ENCODE assay signal across 12 cellular contexts in the genomic region with DNA sequence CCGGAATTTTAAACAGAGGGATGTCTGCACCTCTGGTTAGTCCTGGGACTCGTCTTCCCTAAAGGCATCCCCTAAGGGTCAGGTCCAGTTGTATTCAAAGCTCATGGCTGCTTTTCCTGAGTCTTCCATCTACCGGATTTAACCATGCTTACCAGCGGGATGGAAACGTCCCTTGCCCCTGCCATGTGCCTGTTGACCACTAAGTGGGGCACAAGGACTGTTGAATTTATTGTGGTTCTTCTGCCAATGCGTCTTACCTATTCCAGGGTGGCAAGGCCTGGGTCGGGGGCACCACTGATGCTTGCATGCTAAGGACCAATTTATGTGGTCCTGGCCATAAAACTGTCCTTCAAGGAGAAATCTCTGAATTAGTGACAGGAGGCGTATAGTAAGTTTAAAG. TPM values are rescaled to one million over a fixed set of nuclear protein-coding genes. Genes with fewer than 3 reads are reported as not detected.
A peak's percentile ranks its signal among the peaks of the same experiment; 100 is the strongest.
DNase-seq lines count a peak whose midpoint lies in the region; ATAC-seq, FAIRE-seq and TF ChIP-seq lines count a peak whose summit lies in the region.
"Had no signal": no experiment of that assay in that cellular context is flagged by ENCODE, and none has a peak within 500 bp of the region (broad histone marks: within the 10 kb centered on the region; RNA-seq: fewer than 3 reads in every experiment).

No MANE protein-coding gene starts in this region.

- CTCF ChIA-PET in Calu3 (lab: Charles Lee): no interaction called here

- in situ Hi-C loops in KBM-7 (cut with MboI; ENCODE audit: low pct_unique_long_range_greater_than_20kb, low sequenced_read_pairs): no loop called here

- no peak overlapping the region for H3K4me3 ChIP-seq in NT2/D1 (ENCODE audit: insufficient read length, low read depth)
- H3K4me3 ChIP-seq in trophoblast cell (ENCODE audit: low read depth, low read length): no peak overlapping the region

- H3K14ac ChIP-seq in trophoblast cell (ENCODE audit: low read length): no peak overlapping the region

- no peak overlapping the region for H3K18ac ChIP-seq in trophoblast cell (ENCODE audit: low read length)

- no peak overlapping the region for H3K27ac Mint-ChIP-seq in Calu3 (ENCODE audit: unreplicated experiment)
- H3K27ac Mint-ChIP-seq: activated naive CD4-positive, alpha-beta T cell treated with anti-CD3 and anti-CD28 coated beads, Interleukin-2, amount 50 U/mL, for 72 hours had no signal

- no peak for ATAC-seq in foreskin keratinocyte
- ATAC-seq: activated naive CD4-positive, alpha-beta T cell treated with anti-CD3 and anti-CD28 coated beads, Interleukin-2, amount 50 U/mL, for 72 hours had no signal

- FAIRE-seq in H54 (lab: Jason Lieb, UNC): peak; percentile 15
- FAIRE-seq: endothelial cell of umbilical vein had no signal

- no peak overlapping the region for H2BK5ac ChIP-seq in trophoblast cell (ENCODE audit: low read depth, low read length, poor library complexity)

- H3K23ac ChIP-seq in trophoblast cell (ENCODE audit: low read length): no peak overlapping the region

- H4K8ac ChIP-seq in trophoblast cell (ENCODE audit: low read depth, low read length): no peak overlapping the region

- H3K4me2 ChIP-seq in trophoblast cell (ENCODE audit: low read length): no peak overlapping the region

- DNase-seq in Calu3: peak; percentile 18
- no peak for DNase-seq in H54 (ENCODE audit: insufficient read length, low spot score)
- peak; percentile 3 for DNase-seq in NT2/D1 (ENCODE audit: low read depth, low spot score)
- no peak for DNase-seq in foreskin keratinocyte
- no peak for DNase-seq in KBM-7
- DNase-seq in stimulated activated naive CD4-positive, alpha-beta T cell (lab: John Stamatoyannopoulos, UW): no peak
- DNase-seq in COLO829 (ENCODE audit: low spot score): no peak
- DNase-seq in trophoblast cell: no peak
- DNase-seq: kidney glomerular epithelial cell, posterior cingulate gyrus had no signal

- intact Hi-C loops in Calu3 (cut with micrococcal nuclease; ENCODE audit: unreplicated experiment): no loop called here

- no peak overlapping the region for H3K4ac ChIP-seq in trophoblast cell (ENCODE audit: low read depth, low read length)

- no peak overlapping the region for H3K9ac ChIP-seq in NT2/D1 (ENCODE audit: insufficient read length, low read depth)
- no peak overlapping the region for H3K9ac ChIP-seq in trophoblast cell (ENCODE audit: low read length)

- H3K4me3 Mint-ChIP-seq in Calu3 (ENCODE audit: low read depth, unreplicated experiment): no peak overlapping the region

- H4K12ac ChIP-seq in trophoblast cell (ENCODE audit: low read depth, low read length): no peak overlapping the region

- H2BK120ac ChIP-seq in trophoblast cell (ENCODE audit: insufficient read depth, low read length, poor library complexity): no peak overlapping the region

- no peaks in the 10 kb centered on the region for H3K9me3 ChIP-seq in NT2/D1 (ENCODE audit: insufficient read depth, low read length)
- H3K9me3 ChIP-seq in trophoblast cell (ENCODE audit: insufficient read depth, low read depth, low read length): no peaks in the 10 kb centered on the region

- no peaks in the 10 kb centered on the region for H3K79me2 ChIP-seq in trophoblast cell (ENCODE audit: control insufficient read depth, insufficient read depth, low read length, poor library complexity)

- no TSS peak for BruUV-seq in Calu3 (replicated peaks; lab: Mats Ljungman, UMichigan)

- H3K4me1 Mint-ChIP-seq in Calu3 (ENCODE audit: low read depth, unreplicated experiment): no peaks in the 10 kb centered on the region

- H3K4me1 ChIP-seq in NT2/D1 (ENCODE audit: insufficient read depth, insufficient read length): no peaks in the 10 kb centered on the region
- no peaks in the 10 kb centered on the region for H3K4me1 ChIP-seq in foreskin keratinocyte
- no peaks in the 10 kb centered on the region for H3K4me1 ChIP-seq in trophoblast cell (ENCODE audit: control insufficient read depth in 1 of 2, insufficient read depth in 2 of 2, low read length in 2 of 2)

- no peak overlapping the region for H2AK5ac ChIP-seq in trophoblast cell (ENCODE audit: low read length)

- WGBS in trophoblast cell (ENCODE audit: extremely low coverage, insufficient coverage, insufficient read length): no CpG with 5 or more reads among the region's 8 CpGs

- no peak overlapping the region for H2BK12ac ChIP-seq in trophoblast cell (ENCODE audit: low read length)

- no peaks in the 10 kb centered on the region for H3K9me3 Mint-ChIP-seq in Calu3 (ENCODE audit: low read depth, unreplicated experiment)
- H3K9me3 Mint-ChIP-seq: activated naive CD4-positive, alpha-beta T cell treated with anti-CD3 and anti-CD28 coated beads, Interleukin-2, amount 50 U/mL, for 72 hours had no signal

- H4K91ac ChIP-seq in trophoblast cell (ENCODE audit: low read depth, low read length): no peak overlapping the region

- H2AFZ ChIP-seq in trophoblast cell (ENCODE audit: insufficient read depth, low read length, poor library complexity): no peak overlapping the region

- no peaks in the 10 kb centered on the region for H3K36me3 Mint-ChIP-seq in Calu3 (ENCODE audit: insufficient read depth, unreplicated experiment)
- H3K36me3 Mint-ChIP-seq: activated naive CD4-positive, alpha-beta T cell treated with anti-CD3 and anti-CD28 coated beads, Interleukin-2, amount 50 U/mL, for 72 hours had no signal

- H3K27me3 ChIP-seq in NT2/D1 (ENCODE audit: insufficient read depth, insufficient read length): no peaks in the 10 kb centered on the region
- H3K27me3 ChIP-seq in foreskin keratinocyte: no peaks in the 10 kb centered on the region
- no peaks in the 10 kb centered on the region for H3K27me3 ChIP-seq in trophoblast cell (ENCODE audit: insufficient read depth, low read length)

- TF ChIP-seq CTCF in Calu3 (IDR thresholded peaks at IDR 0.05; ENCODE audit: unreplicated experiment) (peak; percentile 21), foreskin keratinocyte (conservative IDR thresholded peaks at IDR 0.05) (peak; percentile 28)

- H3K27ac ChIP-seq in foreskin keratinocyte (no peak overlapping the region), trophoblast cell (ENCODE audit: low read depth, low read length) (no peak overlapping the region)

- H3K79me1 ChIP-seq in trophoblast cell (ENCODE audit: low read length): no peaks in the 10 kb centered on the region

- H3K27me3 Mint-ChIP-seq in Calu3 (ENCODE audit: unreplicated experiment): peaks cover 10% of the 10 kb centered on the region

- H3K36me3 ChIP-seq in NT2/D1 (ENCODE audit: insufficient read depth, insufficient read length, low read length) (no peaks in the 10 kb centered on the region), trophoblast cell (ENCODE audit: control insufficient read depth in 1 of 2, insufficient read depth in 2 of 2, low read length in 2 of 2) (no peaks in the 10 kb centered on the region)

- TF ChIP-seq POLR2A in H54 (IDR thresholded peaks at IDR 0.05; ENCODE audit: low read depth, low read length): no peak

RNA-seq across cellular contexts. Expression of a gene that starts 25.6 kb away (rescaled TPM):
- total RNA-seq in Calu3 (2022) (5.2 and 5.6 TPM in 2 replicates), foreskin keratinocyte (6.0 and 6.3 TPM in 2 replicates)
- polyA plus RNA-seq in foreskin keratinocyte: 3.2 and 3.4 TPM in 2 replicates
- 2.4 and 2.7 TPM in 2 replicates for polyA plus RNA-seq in trophoblast cell (2013)

Comparison
In these comparisons a context has a peak if more than half of its experiments do, and no peak if none do; other contexts are left out.
1. DNase-seq: peak in Calu3 (single experiment) and NT2/D1 (single experiment); none in H54 (single experiment), foreskin keratinocyte (0 of 2), KBM-7 (single experiment), stimulated activated naive CD4-positive, alpha-beta T cell (0 of 6), COLO829 (single experiment) and trophoblast cell (0 of 2).